In the genomic region with DNA sequence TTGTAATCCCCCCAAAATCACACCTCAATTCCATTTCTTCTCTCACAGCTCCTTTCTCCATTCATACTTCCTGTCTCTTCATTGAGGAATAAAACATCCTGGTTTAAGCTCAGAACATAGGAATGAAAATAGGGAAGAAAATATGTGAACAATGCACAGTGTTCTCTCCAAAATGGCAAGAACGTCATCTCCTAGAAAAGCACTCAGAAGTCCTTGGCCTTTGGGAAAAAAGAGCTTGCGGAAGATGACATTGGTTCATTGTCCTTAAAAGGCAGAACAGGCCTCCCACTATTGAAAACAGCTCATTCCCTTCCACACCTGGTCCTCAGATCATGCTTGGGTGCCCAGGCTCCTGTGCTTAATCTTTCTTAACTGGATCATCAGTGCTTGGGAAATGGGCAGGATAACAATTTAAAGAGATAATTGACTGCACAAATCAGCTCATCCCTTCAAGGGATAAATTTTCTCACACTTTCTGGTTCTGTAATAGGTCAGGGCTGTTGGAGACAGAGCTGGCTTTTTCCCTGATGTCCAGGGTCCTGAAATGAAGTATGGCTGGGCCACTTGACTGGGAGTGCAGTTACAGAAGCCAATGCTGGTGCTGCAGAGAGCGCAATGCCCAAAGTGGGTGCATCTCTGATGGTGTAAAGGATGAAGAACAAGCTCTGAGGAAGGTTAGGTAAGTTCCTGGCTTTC, we compare ENCODE assay signal across 1 cellular context.
TF ChIP-seq lines count a peak whose summit lies in the region.

No MANE protein-coding gene starts in this region.

TF ChIP-seq in IMR-90, 13 proteins besides CTCF, POLR2A, EP300 and RAD21 (continued from another document):
- no peak for TF ChIP-seq CEBPB (IDR thresholded peaks at IDR 0.05; ENCODE audit: low read depth, low read length)
- no peak for TF ChIP-seq RCOR1 (IDR thresholded peaks at IDR 0.05; ENCODE audit: insufficient replicate concordance, low read length)
- no peak for TF ChIP-seq FOS (IDR thresholded peaks at IDR 0.05; ENCODE audit: low read depth, low read length)
- TF ChIP-seq NFE2L2 (IDR thresholded peaks at IDR 0.05; ENCODE audit: low read depth, low read length) = no peak
- no peak for TF ChIP-seq ELK1 (IDR thresholded peaks at IDR 0.05; ENCODE audit: borderline replicate concordance, low read depth, low read length)
- no peak for TF ChIP-seq BHLHE40 (IDR thresholded peaks at IDR 0.05; ENCODE audit: low read depth, low read length)
